In the genomic region with DNA sequence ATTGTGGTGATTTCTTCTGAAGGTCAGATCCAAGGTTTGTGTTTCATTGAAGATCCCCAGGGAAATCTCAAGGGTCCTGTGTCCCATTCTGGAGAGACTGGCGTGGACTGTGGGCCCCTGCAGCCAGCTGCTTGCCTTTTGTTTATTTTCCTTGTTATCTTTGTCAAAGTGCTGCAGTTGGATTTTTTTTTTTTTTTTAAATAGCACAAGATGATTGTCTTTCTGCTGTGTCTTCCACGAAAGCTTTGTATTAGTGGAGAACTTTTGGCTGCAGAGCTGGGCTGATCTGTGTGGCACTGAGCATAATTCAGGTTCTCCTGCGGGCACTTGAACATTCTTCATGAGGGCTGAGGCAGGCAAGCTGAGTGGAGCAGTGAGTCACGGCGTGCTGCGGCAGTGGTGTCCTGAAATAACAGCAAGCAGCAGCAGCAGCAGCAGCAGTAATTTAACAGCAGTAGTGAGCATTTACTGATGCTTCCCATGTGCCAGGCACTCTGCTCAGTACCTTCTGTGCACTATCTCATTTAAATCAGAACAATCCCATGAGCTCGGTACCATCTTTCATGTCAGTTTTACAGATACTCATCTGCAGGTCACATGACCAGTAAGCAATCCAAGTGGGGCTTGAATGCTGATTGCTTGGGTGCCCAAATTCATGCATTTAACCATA, we compare ENCODE assay signal across 1 cellular context.
TF ChIP-seq lines count a peak whose summit lies in the region.

No MANE protein-coding gene starts in this region.

TF ChIP-seq in HEK293, 187 proteins besides CTCF, POLR2A, EP300 and RAD21 (continued from another document):
- TF ChIP-seq ZNF600 (tag by site-specific recombination; IDR thresholded peaks at IDR 0.05): peak; percentile 45; the same call in 1 of the 2 replicates
- TF ChIP-seq ZNF664 (tag by site-specific recombination; IDR thresholded peaks at IDR 0.05): peak; percentile 99
- TF ChIP-seq, protein P1, sequence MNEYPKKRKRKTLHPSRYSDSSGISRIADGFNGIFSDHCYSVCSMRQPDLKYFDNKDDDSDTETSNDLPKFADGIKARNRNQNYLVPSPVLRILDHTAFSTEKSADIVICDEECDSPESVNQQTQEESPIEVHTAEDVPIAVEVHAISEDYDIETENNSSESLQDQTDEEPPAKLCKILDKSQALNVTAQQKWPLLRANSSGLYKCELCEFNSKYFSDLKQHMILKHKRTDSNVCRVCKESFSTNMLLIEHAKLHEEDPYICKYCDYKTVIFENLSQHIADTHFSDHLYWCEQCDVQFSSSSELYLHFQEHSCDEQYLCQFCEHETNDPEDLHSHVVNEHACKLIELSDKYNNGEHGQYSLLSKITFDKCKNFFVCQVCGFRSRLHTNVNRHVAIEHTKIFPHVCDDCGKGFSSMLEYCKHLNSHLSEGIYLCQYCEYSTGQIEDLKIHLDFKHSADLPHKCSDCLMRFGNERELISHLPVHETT (tag by site-specific recombination; IDR thresholded peaks at IDR 0.05): no peak
- TF ChIP-seq ZNF585B (tag by site-specific recombination; IDR thresholded peaks at IDR 0.05): no peak
- no peak for TF ChIP-seq GLIS1 (tag by site-specific recombination; IDR thresholded peaks at IDR 0.05)
- 0 out of 2 replicates have a peak, but pooled peaks have one; percentile 60 for TF ChIP-seq ZNF239 (tag by site-specific recombination; IDR thresholded peaks at IDR 0.05)
